ENCODE assay signal across 8 cellular contexts in genomic region chr2:105329197-105329554, GRCh38. TPM values are rescaled to one million over a fixed set of nuclear protein-coding genes. Genes with fewer than 3 reads are reported as not detected.
A peak's percentile ranks its signal among the peaks of the same experiment; 100 is the strongest.
DNase-seq lines count a peak whose midpoint lies in the region; ATAC-seq and TF ChIP-seq lines count a peak whose summit lies in the region.

No MANE protein-coding gene starts in this region.

- H3K4me3 Mint-ChIP-seq in activated CD4-positive, alpha-beta memory T cell treated with anti-CD3 and anti-CD28 coated beads for 36 hours, result peak overlapping the region; percentile 97
- H3K4me3 Mint-ChIP-seq in progenitor cell of endocrine pancreas (ENCODE audit: low read depth), result peak overlapping the region; percentile 93

- POLR2A ChIA-PET in activated CD4-positive, alpha-beta memory T cell treated with anti-CD3 and anti-CD28 coated beads for 36 hours (lab: Charles Lee), result interaction anchor here (0.9 to 2.0 kb wide), 3 partner anchors 8 to 29 kb away, joined by 4 to 16 read pairs (median 9); partner anchors contain the start of gene C2orf49

- ATAC-seq in HG03025 (IDR thresholded peaks at IDR 0.05; ENCODE audit: low FRiP score, unreplicated experiment), result peak; percentile 7
- ATAC-seq in GM18870 (IDR thresholded peaks at IDR 0.05; ENCODE audit: unreplicated experiment), result no peak

- H3K4me3 ChIP-seq in GM08714 (ENCODE audit: low read length), result peak overlapping the region; percentile 89

- peaks cover 38% of the 10 kb centered on the region for H3K4me1 Mint-ChIP-seq in activated CD4-positive, alpha-beta memory T cell treated with anti-CD3 and anti-CD28 coated beads for 36 hours (ENCODE audit: low read depth)
- H3K4me1 Mint-ChIP-seq in progenitor cell of endocrine pancreas (ENCODE audit: low read depth), result peaks cover 11% of the 10 kb centered on the region

- DNase-seq in activated CD4-positive, alpha-beta memory T cell treated with anti-CD3 and anti-CD28 coated beads for 36 hours, result peak; percentile 34
- DNase-seq in germinal center (ENCODE audit: low spot score), result peak; percentile 21
- DNase-seq in progenitor cell of endocrine pancreas (ENCODE audit: low spot score, unreplicated experiment), result no peak
- no peak for DNase-seq in GM19238 (ENCODE audit: insufficient read length, low spot score)
- no peak for DNase-seq in NCI-H2081 treated with DMSO at 0.1 percent for 48 hours (lab: John Stamatoyannopoulos, UW)

- H3K9me3 Mint-ChIP-seq in activated CD4-positive, alpha-beta memory T cell treated with anti-CD3 and anti-CD28 coated beads for 36 hours, result no peaks in the 10 kb centered on the region
- H3K9me3 Mint-ChIP-seq in progenitor cell of endocrine pancreas (ENCODE audit: low read depth), result no peaks in the 10 kb centered on the region

- H3K27me3 Mint-ChIP-seq in activated CD4-positive, alpha-beta memory T cell treated with anti-CD3 and anti-CD28 coated beads for 36 hours, result no peaks in the 10 kb centered on the region
- no peaks in the 10 kb centered on the region for H3K27me3 Mint-ChIP-seq in progenitor cell of endocrine pancreas

- intact Hi-C loops in activated CD4-positive, alpha-beta memory T cell treated with anti-CD3 and anti-CD28 coated beads for 36 hours (cut with micrococcal nuclease), result loop anchor here (1.0 to 2.0 kb wide), 2 partner anchors 8 to 42 kb away; partner anchors contain the start of gene C2orf49

- no peaks in the 10 kb centered on the region for H3K36me3 Mint-ChIP-seq in activated CD4-positive, alpha-beta memory T cell treated with anti-CD3 and anti-CD28 coated beads for 36 hours
- H3K36me3 Mint-ChIP-seq in progenitor cell of endocrine pancreas (ENCODE audit: insufficient read depth), result no peaks in the 10 kb centered on the region

- H3K27ac Mint-ChIP-seq in activated CD4-positive, alpha-beta memory T cell treated with anti-CD3 and anti-CD28 coated beads for 36 hours, result peak overlapping the region; percentile 91
- H3K27ac Mint-ChIP-seq in progenitor cell of endocrine pancreas, result peak overlapping the region; percentile 80

- no peak for TF ChIP-seq CTCF in progenitor cell of endocrine pancreas (IDR thresholded peaks at IDR 0.05; ENCODE audit: unreplicated experiment)

- CTCF ChIA-PET in activated CD4-positive, alpha-beta memory T cell treated with anti-CD3 and anti-CD28 coated beads for 36 hours (lab: Charles Lee), result interaction anchor here (1.1 to 1.5 kb wide), 2 partner anchors 16 to 89 kb away, joined by 3 read pairs; no protein-coding TSS in a partner anchor

RNA-seq across cellular contexts. Expression of gene TGFBRAP1, which starts 0.4 kb away (rescaled TPM):
- 10 to 100 TPM; 16.8 to 16.9 TPM for total RNA-seq in activated CD4-positive, alpha-beta memory T cell treated with anti-CD3 and anti-CD28 coated beads for 36 hours
- total RNA-seq in progenitor cell of endocrine pancreas, result 19.7 and 20.0 TPM in 2 replicates

RNA-seq across cellular contexts. Expression of gene C2orf49, which starts 8.2 kb away (rescaled TPM):
- 10 to 100 TPM; 16.9 to 20.2 TPM for total RNA-seq in activated CD4-positive, alpha-beta memory T cell treated with anti-CD3 and anti-CD28 coated beads for 36 hours
- total RNA-seq in progenitor cell of endocrine pancreas, result 24.7 and 27.2 TPM in 2 replicates

Comparison
In these comparisons a context has a peak if more than half of its experiments do, and no peak if none do; other contexts are left out.
1. DNase-seq: peak in activated CD4-positive, alpha-beta memory T cell treated with anti-CD3 and anti-CD28 coated beads for 36 hours (single experiment) and germinal center (single experiment); none in progenitor cell of endocrine pancreas (single experiment), GM19238 (single experiment) and NCI-H2081 treated with DMSO at 0.1 percent for 48 hours (single experiment).